31 cellular contexts compared by ENCODE assay signal in genomic region chr21:35825954-35826353, GRCh38.
"Had no signal": no experiment of that assay in that cellular context is flagged by ENCODE, and none has a peak within 500 bp of the region (broad histone marks: within the 10 kb centered on the region; RNA-seq: fewer than 3 reads in every experiment).

No MANE protein-coding gene starts in this region.

- H3K9me3 ChIP-seq: adrenal gland, breast epithelium, colonic mucosa, gastrocnemius medialis had no signal

- H3K36me3 ChIP-seq: adrenal gland, breast epithelium, cardiac muscle cell, colonic mucosa, gastrocnemius medialis, heart left ventricle had no signal

- DNase-seq: activated CD4-positive, alpha-beta memory T cell treated with anti-CD3 and anti-CD28 coated beads for 36 hours; activated CD4-positive, alpha-beta T cell treated with anti-CD3 and anti-CD28 coated beads for 36 hours; activated CD4-positive, alpha-beta T cell treated with anti-CD3 and anti-CD28 coated beads, Interleukin-2, amount 10 ng/mL, durations not matched to agents 24 days and 14 days; activated CD4-positive, CD25-positive, alpha-beta regulatory T cell; activated CD4-positive, CD25-positive, alpha-beta regulatory T cell treated with anti-CD3 and anti-CD28 coated beads, Interleukin-2, amount 50 U/mL, for 72 hours; activated CD8-positive, alpha-beta memory T cell treated with anti-CD3 and anti-CD28 coated beads, Interleukin-2, amount 10 ng/mL, durations not matched to agents 7 days and 5 days; activated CD8-positive, alpha-beta memory T cell treated with anti-CD3 and anti-CD28 coated beads, Interleukin-2, amount 50 U/mL, for 4 hours; activated CD8-positive, alpha-beta T cell treated with anti-CD3 and anti-CD28 coated beads, Interleukin-2, amount 10 ng/mL, durations not matched to agents 7 days and 5 days; activated effector memory CD4-positive, alpha-beta T cell treated with anti-CD3 and anti-CD28 coated beads, Interleukin-2, amount 50 U/mL, for 16 hours; activated naive CD4-positive, alpha-beta T cell treated with anti-CD3 and anti-CD28 coated beads for 36 hours; activated naive CD8-positive, alpha-beta T cell treated with anti-CD3 and anti-CD28 coated beads for 36 hours; activated naive CD8-positive, alpha-beta T cell treated with anti-CD3 and anti-CD28 coated beads, Interleukin-2, amount 50 U/mL, for 24 hours; activated T-cell treated with anti-CD3 and anti-CD28 coated beads, Interleukin-2, amount 50 U/mL, for 1 hour; activated T-cell treated with anti-CD3 and anti-CD28 coated beads, Interleukin-2, amount 50 U/mL, for 48 hours; adrenal gland; amygdala; aorta; body of pancreas; central memory CD4-positive, alpha-beta T cell; cerebellar nuclear complex; colonic mucosa; effector CD8-positive, alpha-beta T cell; foreskin keratinocyte; gastrocnemius medialis; glutamatergic neuron; heart left ventricle; T-helper 17 cell; T1000 had no signal

- H3K27me3 ChIP-seq: body of pancreas, breast epithelium, colonic mucosa, foreskin keratinocyte, gastrocnemius medialis, heart left ventricle had no signal

- H3K27ac ChIP-seq: adrenal gland, body of pancreas, breast epithelium, cardiac muscle cell, colonic mucosa, epithelial cell of prostate, foreskin keratinocyte, gastrocnemius medialis, heart left ventricle had no signal

- H3K4me3 ChIP-seq: adrenal gland, body of pancreas, breast epithelium, cardiac muscle cell, colonic mucosa, gastrocnemius medialis, heart left ventricle had no signal

- H3K4me1 ChIP-seq: adrenal gland, body of pancreas, breast epithelium, colonic mucosa, foreskin keratinocyte, gastrocnemius medialis, heart left ventricle had no signal
